8 cellular contexts compared by ENCODE assay signal in the genomic region with DNA sequence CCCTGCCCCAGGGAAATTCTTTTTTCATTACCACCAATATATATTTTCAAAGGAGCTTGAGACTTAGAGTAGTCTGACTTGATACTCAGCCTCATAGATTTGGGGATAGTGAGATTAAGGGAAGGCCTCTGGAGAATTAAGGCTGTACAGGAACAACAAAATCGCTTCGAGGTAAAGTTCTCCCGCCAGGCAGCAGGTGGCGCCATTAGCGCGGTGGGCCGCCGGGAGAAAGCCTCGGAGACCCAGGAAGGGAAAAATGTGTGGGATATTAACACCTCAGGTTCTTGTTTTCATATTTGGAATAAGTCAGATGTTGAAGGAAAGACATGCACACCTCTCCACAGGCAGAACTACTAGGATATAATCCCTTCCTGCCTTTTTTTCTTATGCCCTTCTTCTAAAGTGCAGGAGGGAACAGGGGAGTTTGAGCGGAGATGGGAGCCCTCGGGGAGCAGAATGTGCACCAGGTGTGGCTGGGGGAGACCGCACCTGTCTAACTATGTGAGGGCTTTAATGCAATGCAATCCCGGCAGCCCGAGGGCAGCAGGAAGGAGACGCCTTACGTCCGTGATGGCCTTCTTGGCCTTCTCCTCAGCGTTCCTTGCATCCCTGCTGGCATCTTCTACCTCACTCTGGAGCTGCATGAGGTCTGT. TPM values are rescaled to one million over a fixed set of nuclear protein-coding genes. Genes with fewer than 3 reads are reported as not detected.
DNase-seq lines count a peak whose midpoint lies in the region; ATAC-seq and TF ChIP-seq lines count a peak whose summit lies in the region.

No MANE protein-coding gene starts in this region.

- WGBS in gastroesophageal sphincter (ENCODE audit: low coverage in 1 of 2), 2 donors, result 30 to 32% methylated on average over 11 to 14 of the region's 18 CpGs

- H3K9me3 ChIP-seq in Caco-2 (no peaks in the 10 kb centered on the region), HAP-1 (no peaks in the 10 kb centered on the region), WERI-Rb-1 (ENCODE audit: severe bottlenecking) (no peaks in the 10 kb centered on the region), gastroesophageal sphincter (no peaks in the 10 kb centered on the region)

- H3K4me3 ChIP-seq in Caco-2 (ENCODE audit: low read depth, low read length) (no peak overlapping the region), HAP-1 (no peak overlapping the region), WERI-Rb-1 (ENCODE audit: low read depth, low read length) (no peak overlapping the region), gastroesophageal sphincter (no peak overlapping the region)

- no peak for TF ChIP-seq POLR2A in gastroesophageal sphincter (IDR thresholded peaks at IDR 0.05)

- intact Hi-C loops in Caco-2 (cut with micrococcal nuclease; ENCODE audit: unreplicated experiment) (no loop called here), left ventricle myocardium superior (cut with micrococcal nuclease) (no loop called here)

- POLR2A ChIA-PET in Caco-2 (lab: Charles Lee), result no interaction called here

- in situ Hi-C loops in HAP-1 (cut with MboI; ENCODE audit: low sequenced_read_pairs), result no loop called here

- H3K27me3 ChIP-seq in Caco-2 (replicated peaks; ENCODE audit: control insufficient read depth, insufficient read depth, low read length) (no peaks in the 10 kb centered on the region), HAP-1 (ENCODE audit: low read depth) (no peaks in the 10 kb centered on the region), WERI-Rb-1 (ENCODE audit: insufficient read depth, low read depth, severe bottlenecking) (no peaks in the 10 kb centered on the region), gastroesophageal sphincter (no peaks in the 10 kb centered on the region)

- H3K4me1 ChIP-seq in Caco-2, result no peaks in the 10 kb centered on the region
- no peaks in the 10 kb centered on the region for H3K4me1 ChIP-seq in HAP-1
- H3K4me1 ChIP-seq in gastroesophageal sphincter, result no peaks in the 10 kb centered on the region

- H3K36me3 Mint-ChIP-seq in Caco-2 (ENCODE audit: insufficient read depth, unreplicated experiment), result no peaks in the 10 kb centered on the region

- CTCF ChIA-PET in Caco-2 (lab: Charles Lee), result interaction anchor here (0.7 kb wide), 1 partner anchor 149 kb away, joined by 3 read pairs; no protein-coding TSS in a partner anchor

- H3K27ac ChIP-seq in WERI-Rb-1 (no peak overlapping the region), gastroesophageal sphincter (no peak overlapping the region)

- no peaks in the 10 kb centered on the region for H3K9me3 Mint-ChIP-seq in Caco-2 (ENCODE audit: unreplicated experiment)

- no peaks in the 10 kb centered on the region for H3K27me3 Mint-ChIP-seq in Caco-2 (ENCODE audit: insufficient read depth, unreplicated experiment)

- no peak overlapping the region for H3K27ac Mint-ChIP-seq in Caco-2 (ENCODE audit: unreplicated experiment)

- ATAC-seq in gastroesophageal sphincter, result no peak
- no peak for ATAC-seq in HG03159 (IDR thresholded peaks at IDR 0.05; ENCODE audit: unreplicated experiment)
- no peak for ATAC-seq in left ventricle myocardium superior

- TF ChIP-seq EP300 in gastroesophageal sphincter (IDR thresholded peaks at IDR 0.05), result no peak

- TF ChIP-seq CTCF in Caco-2 (IDR thresholded peaks at IDR 0.05; ENCODE audit: insufficient read depth in 1 of 2, low read depth in 1 of 2, low read length in 1 of 2, severe bottlenecking in 1 of 2, unreplicated experiment in 1 of 2) (peak; percentile 46 to 54), WERI-Rb-1 (IDR thresholded peaks at IDR 0.05; ENCODE audit: low read depth, low read length) (peak; percentile 84), gastroesophageal sphincter (IDR thresholded peaks at IDR 0.05) (peak in 3 of 4 experiments; percentile 51 to 76 (median 54))

- BruUV-seq in Caco-2 (replicated peaks; lab: Mats Ljungman, UMichigan), result no TSS peak

- H3K4me1 Mint-ChIP-seq in Caco-2 (ENCODE audit: low read depth, unreplicated experiment), result no peaks in the 10 kb centered on the region

- H3K4me3 Mint-ChIP-seq in Caco-2 (ENCODE audit: unreplicated experiment), result no peak overlapping the region

- DNase-seq in Caco-2 (peak in 1 of 2 experiments; percentile 35), HAP-1 (ENCODE audit: low spot score in 2 of 2) (peak; percentile 30 to 70), WERI-Rb-1 (peak; percentile 58), superior temporal gyrus (ENCODE audit: extremely low spot score) (no peak), left ventricle myocardium superior (no peak)
- DNase-seq in stimulated activated CD8-positive, alpha-beta memory T cell treated with anti-CD3 and anti-CD28 coated beads, Interleukin-12 subunit alpha, Interleukin-12 subunit beta, amount 100 ng/mL, for 1 hour (ENCODE audit: low read depth), result peak; percentile 16

- H3K36me3 ChIP-seq in Caco-2 (ENCODE audit: control insufficient read depth, insufficient read depth, low read length) (no peaks in the 10 kb centered on the region), HAP-1 (replicated peaks) (no peaks in the 10 kb centered on the region), WERI-Rb-1 (no peaks in the 10 kb centered on the region), gastroesophageal sphincter (peaks cover 0 to 67% of the 10 kb centered on the region in 2 donors)

RNA-seq across cellular contexts. Expression of a gene that starts 25.9 kb away (rescaled TPM):
- total RNA-seq in Caco-2 (2022), result 2.4 and 2.7 TPM in 2 replicates
- total RNA-seq in gastroesophageal sphincter, result 1 to 10 TPM in 3 of 4 donors, under 1 TPM in 1; 0.87 to 3.5 (median 1.7) TPM
- total RNA-seq in left ventricle myocardium superior, result 0.87 TPM

Comparison
In these comparisons a context has a peak if more than half of its experiments do, and no peak if none do; other contexts are left out.
1. DNase-seq: peak in HAP-1 (2 of 2), WERI-Rb-1 (single experiment) and stimulated activated CD8-positive, alpha-beta memory T cell treated with anti-CD3 and anti-CD28 coated beads, Interleukin-12 subunit alpha, Interleukin-12 subunit beta, amount 100 ng/mL, for 1 hour (single experiment); none in superior temporal gyrus (single experiment) and left ventricle myocardium superior (single experiment).
2. Peak in every context shown above with its lines, with median percentiles within 50 percentile points of each other: CTCF ChIP-seq.